Comparison of ENCODE assay signal across 8 cellular contexts in genomic region chr3:50550079-50550736, GRCh38. TPM values are rescaled to one million over a fixed set of nuclear protein-coding genes. Genes with fewer than 3 reads are reported as not detected.
DNase-seq lines count a peak whose midpoint lies in the region; ATAC-seq, FAIRE-seq and TF ChIP-seq lines count a peak whose summit lies in the region.

No MANE protein-coding gene starts in this region.

- peak overlapping the region; percentile 46 for H3K18ac ChIP-seq in neuronal stem cell (ENCODE audit: low read length)

- no peak overlapping the region for H3K23ac ChIP-seq in neuronal stem cell (ENCODE audit: low read depth, low read length, poor library complexity)

- no peak overlapping the region for H3K14ac ChIP-seq in neuronal stem cell (ENCODE audit: low read length)

- no peak overlapping the region for H4K8ac ChIP-seq in neuronal stem cell (ENCODE audit: low read depth, low read length)

- peak overlapping the region; percentile 3 for H2BK15ac ChIP-seq in neuronal stem cell (ENCODE audit: low read length)

- peak overlapping the region; percentile 83 for H2AK5ac ChIP-seq in neuronal stem cell (ENCODE audit: low read depth, low read length)

- no peak overlapping the region for H2AFZ ChIP-seq in neuronal stem cell (ENCODE audit: low read length)

- H3K27ac ChIP-seq in esophagus squamous epithelium, result no peak overlapping the region
- no peak overlapping the region for H3K27ac ChIP-seq in neuronal stem cell (replicated peaks; ENCODE audit: low read length)

- H3K27me3 ChIP-seq in esophagus squamous epithelium (peaks cover 0 to 8% (median 0%) of the 10 kb centered on the region in 4 donors), neuronal stem cell (ENCODE audit: control insufficient read depth in 3 of 3, insufficient read depth in 3 of 3, low read depth in 1 of 3, low read length in 3 of 3) (peaks cover 0 to 50% (median 0%) of the 10 kb centered on the region in 3 experiments)

- H2BK5ac ChIP-seq in neuronal stem cell (ENCODE audit: low read length), result no peak overlapping the region

- H3K4me2 ChIP-seq in neuronal stem cell (ENCODE audit: insufficient read depth, low read length, poor library complexity, severe bottlenecking), result no peak overlapping the region

- no peak overlapping the region for H3K4ac ChIP-seq in neuronal stem cell (ENCODE audit: low read length)

- intact Hi-C loops in esophagus squamous epithelium (cut with DNase I), result no loop called here

- 58 to 65% methylated on average over 4 to 7 of the region's 13 CpGs for WGBS in esophagus squamous epithelium, 2 donors
- no CpG with 5 or more reads among the region's 13 CpGs for WGBS in neuronal stem cell (ENCODE audit: extremely low coverage in 2 of 2, insufficient read length in 2 of 2, insufficient replicate concordance in 1 of 2), 2 donors

- no peak for TF ChIP-seq POLR2A in esophagus squamous epithelium (IDR thresholded peaks at IDR 0.05)

- H3K4me3 ChIP-seq in esophagus squamous epithelium, result no peak overlapping the region
- no peak overlapping the region for H3K4me3 ChIP-seq in neuronal stem cell (ENCODE audit: low read length in 2 of 2)

- no peak for FAIRE-seq in urothelium cell line (lab: Jason Lieb, UNC)

- H3K4me1 ChIP-seq in esophagus squamous epithelium (no peaks in the 10 kb centered on the region), neuronal stem cell (ENCODE audit: control insufficient read depth in 2 of 2, insufficient read depth in 1 of 2, low read depth in 1 of 2, low read length in 2 of 2) (no peaks in the 10 kb centered on the region)

- H3K36me3 ChIP-seq in esophagus squamous epithelium (no peaks in the 10 kb centered on the region), neuronal stem cell (replicated peaks in 1 of 2; ENCODE audit: control insufficient read depth in 2 of 2, insufficient read depth in 2 of 2, low read length in 2 of 2) (no peaks in the 10 kb centered on the region)

- no peak for ATAC-seq in HG02571 (IDR thresholded peaks at IDR 0.05; ENCODE audit: unreplicated experiment)

- H3K9me3 ChIP-seq in esophagus squamous epithelium, result no peaks in the 10 kb centered on the region
- H3K9me3 ChIP-seq in neuronal stem cell (replicated peaks in 1 of 2; ENCODE audit: control insufficient read depth in 2 of 2, insufficient read depth in 1 of 2, low read depth in 1 of 2, low read length in 2 of 2), result no peaks in the 10 kb centered on the region

- H3K9ac ChIP-seq in neuronal stem cell (ENCODE audit: low read depth, low read length, poor library complexity), result no peak overlapping the region

- peak; percentile 33 for DNase-seq in NK-92 treated with Interleukin-12 subunit alpha and Interleukin-12 subunit beta, amount 100 ng/mL, for 24 hours (lab: John Stamatoyannopoulos, UW)
- no peak for DNase-seq in NK-92 (lab: John Stamatoyannopoulos, UW; ENCODE audit: unreplicated experiment)
- DNase-seq in NCI-H82 (lab: John Stamatoyannopoulos, UW), result peak; percentile 79
- peak; percentile 43 for DNase-seq in activated T-cell treated with anti-CD3 and anti-CD28 coated beads for 24 hours (ENCODE audit: low read depth)
- no peak for DNase-seq in esophagus squamous epithelium (lab: John Stamatoyannopoulos, UW)
- peak; percentile 75 for DNase-seq in neuronal stem cell (ENCODE audit: low spot score)
- peak; percentile 72 for DNase-seq in urothelium cell line (ENCODE audit: low spot score)

- no peaks in the 10 kb centered on the region for H3K79me1 ChIP-seq in neuronal stem cell (ENCODE audit: low read depth, low read length)

- H2BK12ac ChIP-seq in neuronal stem cell (ENCODE audit: low read length), result no peak overlapping the region

- H2BK120ac ChIP-seq in neuronal stem cell (ENCODE audit: low read depth, low read length), result no peak overlapping the region

- peak; percentile 51 to 73 (median 60) for TF ChIP-seq CTCF in esophagus squamous epithelium (IDR thresholded peaks at IDR 0.05)

- H4K91ac ChIP-seq in neuronal stem cell (ENCODE audit: low read depth, low read length, poor library complexity), result no peak overlapping the region

RNA-seq across cellular contexts. Expression of gene C3orf18, which starts 17.3 kb away (rescaled TPM):
- 1 to 10 TPM in 2 of 4 donors, under 1 TPM in 2; 0.15 to 3.2 (median 1.2) TPM for total RNA-seq in esophagus squamous epithelium
- 9.9 TPM for polyA plus RNA-seq in neuronal stem cell (2013, experiment 1 of 2)
- polyA plus RNA-seq in neuronal stem cell (2013, experiment 2 of 2), result 9.3 TPM

RNA-seq across cellular contexts. Expression of gene HEMK1, which starts 19.1 kb away (rescaled TPM):
- total RNA-seq in esophagus squamous epithelium, result 10 to 100 TPM in 1 of 4 donors, 1 to 10 TPM in 3; 4.4 to 11.8 (median 4.9) TPM
- 15.5 TPM for polyA plus RNA-seq in neuronal stem cell (2013, experiment 1 of 2)
- polyA plus RNA-seq in neuronal stem cell (2013, experiment 2 of 2), result 15.1 TPM

RNA-seq across cellular contexts. Expression of gene CACNA2D2, which starts 46.8 kb away (rescaled TPM):
- under 1 TPM in 3 of 4 donors, not detected in 1; 0.18 to 0.57 (median 0.35) TPM for total RNA-seq in esophagus squamous epithelium
- polyA plus RNA-seq in neuronal stem cell (2013, experiment 1 of 2), result 12.5 TPM
- 12.2 TPM for polyA plus RNA-seq in neuronal stem cell (2013, experiment 2 of 2)

Comparison
In these comparisons a context has a peak if more than half of its experiments do, and no peak if none do; other contexts are left out.
1. DNase-seq: peak in NK-92 treated with Interleukin-12 subunit alpha and Interleukin-12 subunit beta, amount 100 ng/mL, for 24 hours (single experiment), NCI-H82 (single experiment), activated T-cell treated with anti-CD3 and anti-CD28 coated beads for 24 hours (single experiment), neuronal stem cell (single experiment) and urothelium cell line (single experiment); none in NK-92 (single experiment) and esophagus squamous epithelium (single experiment).